22 cellular contexts compared by ENCODE assay signal in genomic region chr5:134024811-134025210, GRCh38. TPM values are rescaled to one million over a fixed set of nuclear protein-coding genes. Genes with fewer than 3 reads are reported as not detected.
DNase-seq lines count a peak whose midpoint lies in the region; ATAC-seq and TF ChIP-seq lines count a peak whose summit lies in the region.
"Had no signal": no experiment of that assay in that cellular context is flagged by ENCODE, and none has a peak within 500 bp of the region (broad histone marks: within the 10 kb centered on the region; RNA-seq: fewer than 3 reads in every experiment).

No MANE protein-coding gene starts in this region.

- WGBS in endodermal cell (ENCODE audit: insufficient coverage in 1 of 2, insufficient read length in 1 of 2), 2 experiments = 86% methylated on average over 2 of the region's 2 CpGs; no CpG with 5 or more reads in 1 of the 2 experiments

- H3K27me3 Mint-ChIP-seq in endodermal cell (ENCODE audit: insufficient read depth) = peaks cover 1% of the 10 kb centered on the region
- H3K27me3 Mint-ChIP-seq: CD4-positive, alpha-beta T cell had no signal

- POLR2A ChIA-PET in Panc1 (lab: Charles Lee) = interaction anchor here (0.6 kb wide), 1 partner anchor 45 kb away, joined by 3 read pairs; no protein-coding TSS in a partner anchor

- H3K27me3 ChIP-seq in Panc1 (ENCODE audit: control insufficient read depth, insufficient read depth, low read length) (no peaks in the 10 kb centered on the region), endodermal cell (ENCODE audit: control insufficient read depth, insufficient read depth, low read length, poor library complexity, severe bottlenecking) (no peaks in the 10 kb centered on the region)
- H3K27me3 ChIP-seq: BE2C; BLaER1 treated with 17β-estradiol and CSF1 and Interleukin-3, amounts not matched to agents 10 nM and 100 nM had no signal

- peak; percentile 32 for DNase-seq in Right ventricle myocardium superior
- no peak for DNase-seq in Right ventricle myocardium inferior (ENCODE audit: missing footprints)
- no peak for DNase-seq in Panc1 (ENCODE audit: low read depth, low spot score)
- DNase-seq in endodermal cell = peak; percentile 34
- peak; percentile 56 for DNase-seq in posterior vena cava (ENCODE audit: low spot score)
- no peak for DNase-seq in activated gamma-delta T cell treated with Interleukin-2 at 50 U/mL for 16 hours
- DNase-seq in AG08395 (ENCODE audit: low spot score) = no peak
- DNase-seq: AML-193; BE2C; CD4-positive, alpha-beta T cell; CD8-positive, alpha-beta memory T cell; DMS 273 treated with DMSO at 0.1 percent for 48 hours; DMS79; EL; GDM1; GOT3; H7; HCEC 1CT had no signal

- CTCF ChIA-PET in Panc1 (lab: Charles Lee) = no interaction called here

- H3K4me3 ChIP-seq in Panc1 (ENCODE audit: low read depth in 2 of 2, low read length in 2 of 2) (no peak overlapping the region), endodermal cell (ENCODE audit: low read length) (no peak overlapping the region)
- H3K4me3 ChIP-seq: BLaER1 treated with 17β-estradiol and CSF1 and Interleukin-3, amounts not matched to agents 10 nM and 100 nM had no signal

- intact Hi-C loops in Right ventricle myocardium superior (cut with DNase I) (no loop called here), Right ventricle myocardium inferior (cut with DNase I) (no loop called here), Panc1 (cut with micrococcal nuclease; ENCODE audit: unreplicated experiment) (no loop called here), posterior vena cava (cut with DNase I) (no loop called here)

- H3K9ac ChIP-seq in endodermal cell (ENCODE audit: extremely low read depth, low read length, poor library complexity, severe bottlenecking) = no peak overlapping the region
- H3K9ac ChIP-seq: BLaER1 treated with 17β-estradiol and CSF1 and Interleukin-3, amounts not matched to agents 10 nM and 100 nM had no signal

- in situ Hi-C loops in Panc1 (cut with HindIII; ENCODE audit: low pct_unique_long_range_greater_than_20kb, low sequenced_read_pairs) = no loop called here

- H3K27ac ChIP-seq in Panc1 (ENCODE audit: low read length) = peak overlapping the region; percentile 41; the same call in 1 of the 2 replicates
- no peak overlapping the region for H3K27ac ChIP-seq in endodermal cell (ENCODE audit: low read depth, low read length)
- H3K27ac ChIP-seq: 22Rv1; BLaER1 treated with 17β-estradiol and CSF1 and Interleukin-3, amounts not matched to agents 10 nM and 100 nM had no signal

- no peaks in the 10 kb centered on the region for H3K36me3 Mint-ChIP-seq in endodermal cell (ENCODE audit: low read depth)
- H3K36me3 Mint-ChIP-seq: CD14-positive monocyte; CD8-positive, alpha-beta memory T cell had no signal

- H3K27ac Mint-ChIP-seq in endodermal cell = no peak overlapping the region
- H3K27ac Mint-ChIP-seq: CD14-positive monocyte; CD4-positive, alpha-beta T cell; CD8-positive, alpha-beta memory T cell had no signal

- no peak overlapping the region for H3K4me3 Mint-ChIP-seq in endodermal cell
- H3K4me3 Mint-ChIP-seq: CD4-positive, alpha-beta T cell; CD8-positive, alpha-beta memory T cell had no signal

- H3K4me1 ChIP-seq in Panc1 (ENCODE audit: control insufficient read depth, insufficient read depth, low read length) = peaks cover 7% of the 10 kb centered on the region
- no peaks in the 10 kb centered on the region for H3K4me1 ChIP-seq in endodermal cell (ENCODE audit: control insufficient read depth, insufficient read depth, low read length)

- H3K9me3 ChIP-seq in Panc1 (ENCODE audit: control insufficient read depth, insufficient read depth, low read depth, low read length) (no peaks in the 10 kb centered on the region), endodermal cell (ENCODE audit: control insufficient read depth, low read length) (no peaks in the 10 kb centered on the region)
- H3K9me3 ChIP-seq: BE2C; BLaER1 treated with 17β-estradiol and CSF1 and Interleukin-3, amounts not matched to agents 10 nM and 100 nM had no signal

- no peaks in the 10 kb centered on the region for H3K9me3 Mint-ChIP-seq in endodermal cell
- H3K9me3 Mint-ChIP-seq: CD4-positive, alpha-beta T cell; CD8-positive, alpha-beta memory T cell had no signal

- ATAC-seq in Right ventricle myocardium superior (ENCODE audit: poor library complexity) = no peak
- ATAC-seq in Right ventricle myocardium inferior = no peak
- no peak for ATAC-seq in Panc1
- ATAC-seq in HG03432 (IDR thresholded peaks at IDR 0.05; ENCODE audit: unreplicated experiment) = no peak

- TF ChIP-seq CTCF in Panc1 (IDR thresholded peaks at IDR 0.05) = no peak
- no peak for TF ChIP-seq CTCF in endodermal cell (conservative IDR thresholded peaks at IDR 0.05)

- peaks cover 12% of the 10 kb centered on the region for H3K4me1 Mint-ChIP-seq in endodermal cell
- H3K4me1 Mint-ChIP-seq: CD8-positive, alpha-beta memory T cell had no signal

- H3K36me3 ChIP-seq in Panc1 (ENCODE audit: control insufficient read depth, insufficient read depth, low read length) (no peaks in the 10 kb centered on the region), endodermal cell (ENCODE audit: control insufficient read depth, insufficient read depth, low read length) (no peaks in the 10 kb centered on the region)
- H3K36me3 ChIP-seq: BE2C; BLaER1 treated with 17β-estradiol and CSF1 and Interleukin-3, amounts not matched to agents 10 nM and 100 nM had no signal

- BruUV-seq in Panc1 (replicated peaks; lab: Mats Ljungman, UMichigan) = no TSS peak

RNA-seq across cellular contexts. Expression of gene VDAC1, which starts 20.0 kb away (rescaled TPM):
- total RNA-seq in Right ventricle myocardium superior = 475 TPM
- total RNA-seq in Right ventricle myocardium inferior = 458 TPM
- total RNA-seq in Panc1 (2021; ENCODE audit: unreplicated experiment) = 395 TPM
- polyA plus RNA-seq in Panc1 (2012; ENCODE audit: insufficient read length) = 502 TPM
- total RNA-seq in endodermal cell = 100 to 1,000 TPM; 202 to 226 TPM
- polyA plus RNA-seq in endodermal cell (2013, experiment 1 of 2) = 205 TPM
- polyA plus RNA-seq in endodermal cell (2013, experiment 2 of 2) = 193 TPM
- total RNA-seq in posterior vena cava = 100 to 1,000 TPM; 104 to 105 TPM

RNA-seq across cellular contexts. Expression of gene C5orf15, which starts 56.4 kb away (rescaled TPM):
- total RNA-seq in Right ventricle myocardium superior = 34.8 TPM
- 34.1 TPM for total RNA-seq in Right ventricle myocardium inferior
- 63.2 TPM for total RNA-seq in Panc1 (2021; ENCODE audit: unreplicated experiment)
- 80.6 TPM for polyA plus RNA-seq in Panc1 (2012; ENCODE audit: insufficient read length)
- total RNA-seq in endodermal cell = 10 to 100 TPM; 37.6 to 37.7 TPM
- 64.4 TPM for polyA plus RNA-seq in endodermal cell (2013, experiment 1 of 2)
- polyA plus RNA-seq in endodermal cell (2013, experiment 2 of 2) = 60.7 TPM
- total RNA-seq in posterior vena cava = 10 to 100 TPM; 24.0 to 29.2 TPM

Comparison
In these comparisons a context has a peak if more than half of its experiments do, and no peak if none do; other contexts are left out.
1. DNase-seq: peak in Right ventricle myocardium superior (single experiment), endodermal cell (single experiment) and posterior vena cava (single experiment); none in Right ventricle myocardium inferior (single experiment), Panc1 (single experiment), activated gamma-delta T cell treated with Interleukin-2 at 50 U/mL for 16 hours (single experiment) and AG08395 (single experiment).